Comparison of ENCODE assay signal across 1 cellular context in the genomic region with DNA sequence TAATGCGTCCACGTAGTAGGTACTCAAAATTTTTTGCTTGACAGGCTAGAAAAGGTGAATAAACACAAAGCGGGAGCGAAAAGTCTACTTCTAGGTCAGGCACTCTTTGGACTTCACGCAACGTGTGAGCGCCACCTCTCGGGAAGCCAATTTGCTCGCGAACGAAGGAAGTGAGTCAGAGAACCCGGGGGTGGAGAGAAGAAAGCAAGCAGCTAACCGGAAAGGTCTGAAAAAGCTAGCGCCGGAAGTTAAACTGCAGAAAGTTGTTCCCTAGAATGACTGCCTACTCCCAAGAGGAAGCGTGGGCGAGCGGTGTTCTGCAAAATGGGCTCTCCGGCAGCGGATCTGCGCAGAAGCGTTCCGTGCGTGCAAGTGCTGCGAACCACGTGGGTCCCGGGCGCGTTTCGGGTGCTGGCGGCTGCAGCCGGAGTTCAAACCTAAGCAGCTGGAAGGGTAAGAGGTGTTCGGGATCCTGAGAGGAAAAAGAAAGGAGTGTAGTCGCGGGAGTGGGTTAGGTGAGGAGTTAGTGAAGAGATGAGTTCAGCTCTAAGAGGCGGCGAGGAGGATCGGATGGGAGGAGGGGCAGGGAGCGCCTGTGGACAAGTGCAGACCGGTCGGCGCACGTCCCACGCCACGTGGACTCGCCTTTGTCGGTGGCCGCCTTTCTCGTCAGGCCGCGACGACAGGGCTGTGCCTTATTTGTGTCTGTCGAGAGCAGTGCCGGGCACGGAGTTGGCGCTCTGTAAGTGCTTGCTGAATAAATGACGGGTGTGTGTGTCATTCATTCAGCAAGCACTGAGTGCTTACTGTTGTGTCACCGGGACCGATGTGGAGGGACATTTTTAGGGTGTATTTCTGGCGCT.
TF ChIP-seq lines count a peak whose summit lies in the region.

A gene (plus strand): TSS at position 350 of the 863 bp plus-strand sequence. CDS start 2,096 bp downstream, outside the sequence.

TF ChIP-seq in A549, 52 proteins besides CTCF, POLR2A, EP300 and RAD21 (continued from another document):
- TF ChIP-seq, protein P1, sequence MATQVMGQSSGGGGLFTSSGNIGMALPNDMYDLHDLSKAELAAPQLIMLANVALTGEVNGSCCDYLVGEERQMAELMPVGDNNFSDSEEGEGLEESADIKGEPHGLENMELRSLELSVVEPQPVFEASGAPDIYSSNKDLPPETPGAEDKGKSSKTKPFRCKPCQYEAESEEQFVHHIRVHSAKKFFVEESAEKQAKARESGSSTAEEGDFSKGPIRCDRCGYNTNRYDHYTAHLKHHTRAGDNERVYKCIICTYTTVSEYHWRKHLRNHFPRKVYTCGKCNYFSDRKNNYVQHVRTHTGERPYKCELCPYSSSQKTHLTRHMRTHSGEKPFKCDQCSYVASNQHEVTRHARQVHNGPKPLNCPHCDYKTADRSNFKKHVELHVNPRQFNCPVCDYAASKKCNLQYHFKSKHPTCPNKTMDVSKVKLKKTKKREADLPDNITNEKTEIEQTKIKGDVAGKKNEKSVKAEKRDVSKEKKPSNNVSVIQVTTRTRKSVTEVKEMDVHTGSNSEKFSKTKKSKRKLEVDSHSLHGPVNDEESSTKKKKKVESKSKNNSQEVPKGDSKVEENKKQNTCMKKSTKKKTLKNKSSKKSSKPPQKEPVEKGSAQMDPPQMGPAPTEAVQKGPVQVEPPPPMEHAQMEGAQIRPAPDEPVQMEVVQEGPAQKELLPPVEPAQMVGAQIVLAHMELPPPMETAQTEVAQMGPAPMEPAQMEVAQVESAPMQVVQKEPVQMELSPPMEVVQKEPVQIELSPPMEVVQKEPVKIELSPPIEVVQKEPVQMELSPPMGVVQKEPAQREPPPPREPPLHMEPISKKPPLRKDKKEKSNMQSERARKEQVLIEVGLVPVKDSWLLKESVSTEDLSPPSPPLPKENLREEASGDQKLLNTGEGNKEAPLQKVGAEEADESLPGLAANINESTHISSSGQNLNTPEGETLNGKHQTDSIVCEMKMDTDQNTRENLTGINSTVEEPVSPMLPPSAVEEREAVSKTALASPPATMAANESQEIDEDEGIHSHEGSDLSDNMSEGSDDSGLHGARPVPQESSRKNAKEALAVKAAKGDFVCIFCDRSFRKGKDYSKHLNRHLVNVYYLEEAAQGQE (IDR thresholded peaks at IDR 0.05): no peak; the same call in 1 of the 2 replicates
- TF ChIP-seq TP53 (CRISPR knock-in tag; IDR thresholded peaks at IDR 0.05): peak; percentile 84; the same call in 1 of the 2 replicates
- peak; percentile 94 to 99 for TF ChIP-seq JUN (IDR thresholded peaks at IDR 0.05)
- TF ChIP-seq, protein P2, sequence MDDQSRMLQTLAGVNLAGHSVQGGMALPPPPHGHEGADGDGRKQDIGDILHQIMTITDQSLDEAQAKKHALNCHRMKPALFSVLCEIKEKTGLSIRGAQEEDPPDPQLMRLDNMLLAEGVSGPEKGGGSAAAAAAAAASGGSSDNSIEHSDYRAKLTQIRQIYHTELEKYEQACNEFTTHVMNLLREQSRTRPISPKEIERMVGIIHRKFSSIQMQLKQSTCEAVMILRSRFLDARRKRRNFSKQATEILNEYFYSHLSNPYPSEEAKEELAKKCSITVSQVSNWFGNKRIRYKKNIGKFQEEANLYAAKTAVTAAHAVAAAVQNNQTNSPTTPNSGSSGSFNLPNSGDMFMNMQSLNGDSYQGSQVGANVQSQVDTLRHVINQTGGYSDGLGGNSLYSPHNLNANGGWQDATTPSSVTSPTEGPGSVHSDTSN (IDR thresholded peaks at IDR 0.05): peak; percentile 79; the same call in 1 of the 2 replicates
- peak; percentile 64; the same call in 1 of the 2 replicates for TF ChIP-seq RCOR1 (IDR thresholded peaks at IDR 0.05; ENCODE audit: low read depth, low read length)
- TF ChIP-seq HOXA7 (CRISPR knock-in tag; IDR thresholded peaks at IDR 0.05): no peak; the same call in 1 of the 2 replicates
- peak; percentile 74 for TF ChIP-seq KDM5A (IDR thresholded peaks at IDR 0.05)
- TF ChIP-seq, protein P3, sequence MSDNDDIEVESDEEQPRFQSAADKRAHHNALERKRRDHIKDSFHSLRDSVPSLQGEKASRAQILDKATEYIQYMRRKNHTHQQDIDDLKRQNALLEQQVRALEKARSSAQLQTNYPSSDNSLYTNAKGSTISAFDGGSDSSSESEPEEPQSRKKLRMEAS (IDR thresholded peaks at IDR 0.05): peak; percentile 100
- TF ChIP-seq POLR2AphosphoS2 (conservative IDR thresholded peaks at IDR 0.05; ENCODE audit: low read length): no peak
- TF ChIP-seq GATA3 (IDR thresholded peaks at IDR 0.05; ENCODE audit: borderline replicate concordance): peak; percentile 67; the same call in 1 of the 2 replicates
- TF ChIP-seq FOSL2 (IDR thresholded peaks at IDR 0.05): 0 out of 2 replicates have a peak, but pooled peaks have one; percentile 35
- peak; percentile 97 for TF ChIP-seq FOSL2 (CRISPR knock-in tag; IDR thresholded peaks at IDR 0.05)
- TF ChIP-seq ZFP36 (IDR thresholded peaks at IDR 0.05; ENCODE audit: borderline replicate concordance, partially characterized antibody): no peak
- TF ChIP-seq MYC (IDR thresholded peaks at IDR 0.05; ENCODE audit: borderline replicate concordance, low read length): peak; percentile 100
- peak; percentile 57; the same call in 1 of the 2 replicates for TF ChIP-seq HDAC2 (IDR thresholded peaks at IDR 0.05)
